Comparison of ENCODE assay signal across 8 cellular contexts in the genomic region with DNA sequence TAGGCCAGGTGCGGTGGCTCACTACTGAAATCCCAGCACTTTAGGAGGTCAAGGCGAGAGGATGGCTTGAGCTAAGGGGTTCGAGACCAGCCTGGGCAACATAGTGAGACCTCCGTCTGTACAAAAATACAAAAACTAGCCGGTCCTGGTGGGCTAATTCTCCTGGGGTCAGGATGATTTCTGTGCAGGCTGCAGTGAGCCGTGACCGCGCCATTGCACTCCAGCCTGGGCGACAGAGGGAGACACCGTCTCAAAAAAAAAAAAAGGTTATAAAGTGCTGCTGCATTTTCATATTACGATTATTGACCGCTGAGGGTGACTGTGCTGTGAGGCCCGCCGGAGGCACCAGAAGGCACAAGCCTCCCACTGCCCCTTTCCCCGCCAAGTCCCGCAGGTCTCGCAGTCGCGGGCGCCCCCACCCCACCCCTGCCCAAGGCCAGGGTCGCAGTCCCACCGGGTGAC. TPM values are rescaled to one million over a fixed set of nuclear protein-coding genes. Genes with fewer than 3 reads are reported as not detected.
DNase-seq lines count a peak whose midpoint lies in the region; ATAC-seq and TF ChIP-seq lines count a peak whose summit lies in the region.

No MANE protein-coding gene starts in this region.

- no peaks in the 10 kb centered on the region for H3K36me3 ChIP-seq in liver (ENCODE audit: control insufficient read depth in 4 of 4, insufficient read depth in 3 of 4, low read depth in 1 of 4, low read length in 3 of 4)
- H3K36me3 ChIP-seq in upper lobe of right lung: peaks cover 4% of the 10 kb centered on the region

- 22% methylated on average over 22 of the region's 22 CpGs for WGBS in liver

- TF ChIP-seq CTCF in liver (IDR thresholded peaks at IDR 0.05; ENCODE audit: low read depth, low read length, missing input control) (no peak), upper lobe of right lung (IDR thresholded peaks at IDR 0.05) (peak; percentile 28)

- H3K27me3 ChIP-seq in liver (ENCODE audit: control insufficient read depth in 4 of 4, insufficient read depth in 4 of 4, low read length in 3 of 4): no peaks in the 10 kb centered on the region
- H3K27me3 ChIP-seq in upper lobe of right lung: no peaks in the 10 kb centered on the region

- ATAC-seq in upper lobe of right lung (no peak), GM18909 (IDR thresholded peaks at IDR 0.05; ENCODE audit: poor library complexity, unreplicated experiment) (no peak)

- H3K9me3 ChIP-seq in liver (ENCODE audit: control insufficient read depth in 4 of 4, low read length in 3 of 4): no peaks in the 10 kb centered on the region
- H3K9me3 ChIP-seq in upper lobe of right lung: no peaks in the 10 kb centered on the region

- H3K4me1 Mint-ChIP-seq in activated naive CD4-positive, alpha-beta T cell treated with anti-CD3 and anti-CD28 coated beads for 36 hours (ENCODE audit: low read depth): peaks cover 69% of the 10 kb centered on the region
- peaks cover 68% of the 10 kb centered on the region for H3K4me1 Mint-ChIP-seq in activated naive CD8-positive, alpha-beta T cell treated with anti-CD3 and anti-CD28 coated beads for 36 hours

- no peaks in the 10 kb centered on the region for H3K9me3 Mint-ChIP-seq in activated naive CD4-positive, alpha-beta T cell treated with anti-CD3 and anti-CD28 coated beads for 36 hours
- no peaks in the 10 kb centered on the region for H3K9me3 Mint-ChIP-seq in activated naive CD8-positive, alpha-beta T cell treated with anti-CD3 and anti-CD28 coated beads for 36 hours

- no peak for DNase-seq in activated naive CD4-positive, alpha-beta T cell treated with anti-CD3 and anti-CD28 coated beads for 36 hours
- DNase-seq in activated naive CD4-positive, alpha-beta T cell treated with Interleukin-2 at 50 U/mL for 16 hours: no peak
- DNase-seq in activated naive CD8-positive, alpha-beta T cell treated with anti-CD3 and anti-CD28 coated beads for 36 hours: no peak
- no peak for DNase-seq in upper lobe of right lung
- no peak for DNase-seq in DMS 273 treated with DMSO at 0.1 percent for 48 hours (lab: John Stamatoyannopoulos, UW)
- DNase-seq in HEK293T (ENCODE audit: extremely low spot score): no peak

- POLR2A ChIA-PET in HEK293T (lab: Yijun Ruan, JAX): interaction anchor here (0.9 to 2.5 kb wide), 4 partner anchors 12 to 59 kb away, joined by 4 to 17 read pairs (median 5); partner anchors contain the start of genes C19orf12 and POP4

- H3K27ac ChIP-seq in liver (ENCODE audit: low read depth in 1 of 2, low read length in 2 of 2) (peak overlapping the region; percentile 71 to 76), upper lobe of right lung (peak overlapping the region; percentile 74)

- H3K27me3 Mint-ChIP-seq in activated naive CD4-positive, alpha-beta T cell treated with anti-CD3 and anti-CD28 coated beads for 36 hours (ENCODE audit: low read depth): no peaks in the 10 kb centered on the region
- H3K27me3 Mint-ChIP-seq in activated naive CD8-positive, alpha-beta T cell treated with anti-CD3 and anti-CD28 coated beads for 36 hours: no peaks in the 10 kb centered on the region

- H3K4me3 Mint-ChIP-seq in activated naive CD4-positive, alpha-beta T cell treated with anti-CD3 and anti-CD28 coated beads for 36 hours: peak overlapping the region; percentile 70
- H3K4me3 Mint-ChIP-seq in activated naive CD8-positive, alpha-beta T cell treated with anti-CD3 and anti-CD28 coated beads for 36 hours: peak overlapping the region; percentile 69

- peak; percentile 8 to 41 for TF ChIP-seq RAD21 in liver (IDR thresholded peaks at IDR 0.05)

- intact Hi-C loops in activated naive CD4-positive, alpha-beta T cell treated with anti-CD3 and anti-CD28 coated beads for 36 hours (cut with micrococcal nuclease): loop anchor here (1.0 to 10.0 kb wide), 8 partner anchors 9 to 1870 kb away; partner anchors contain the start of genes POP4 and UQCRFS1
- intact Hi-C loops in upper lobe of right lung (cut with DNase I): no loop called here

- peak overlapping the region; percentile 41 for H3K27ac Mint-ChIP-seq in activated naive CD4-positive, alpha-beta T cell treated with anti-CD3 and anti-CD28 coated beads for 36 hours
- H3K27ac Mint-ChIP-seq in activated naive CD8-positive, alpha-beta T cell treated with anti-CD3 and anti-CD28 coated beads for 36 hours: peak overlapping the region; percentile 67

- H3K4me1 ChIP-seq in liver (ENCODE audit: control insufficient read depth in 4 of 4, insufficient read depth in 4 of 4, low read length in 3 of 4) (peaks cover 21 to 52% (median 27%) of the 10 kb centered on the region in 4 donors), upper lobe of right lung (peaks cover 42% of the 10 kb centered on the region)

- CTCF ChIA-PET in activated naive CD4-positive, alpha-beta T cell treated with anti-CD3 and anti-CD28 coated beads for 36 hours (lab: Charles Lee): interaction anchor here (0.6 to 10.1 kb wide), 9 partner anchors 9 to 56 kb away, joined by 4 to 102 read pairs (median 4); partner anchors contain the start of genes C19orf12 and POP4
- CTCF ChIA-PET in HEK293T (lab: Yijun Ruan, JAX): no interaction called here

- H3K36me3 Mint-ChIP-seq in activated naive CD4-positive, alpha-beta T cell treated with anti-CD3 and anti-CD28 coated beads for 36 hours (ENCODE audit: low read depth): peaks cover 19% of the 10 kb centered on the region
- H3K36me3 Mint-ChIP-seq in activated naive CD8-positive, alpha-beta T cell treated with anti-CD3 and anti-CD28 coated beads for 36 hours: peaks cover 18% of the 10 kb centered on the region

- H3K9ac ChIP-seq in liver (ENCODE audit: low read depth in 1 of 2, low read length in 2 of 2): no peak overlapping the region

- H3K4me3 ChIP-seq in liver (ENCODE audit: low read depth in 1 of 3, low read length in 3 of 3): peak overlapping the region in 2 of 3 donors; percentile 65 to 86
- peak overlapping the region; percentile 91 for H3K4me3 ChIP-seq in upper lobe of right lung

TF ChIP-seq in liver, 16 proteins besides CTCF, POLR2A, EP300 and RAD21 (continues in another document):
- no peak for TF ChIP-seq JUND (IDR thresholded peaks at IDR 0.05)
- TF ChIP-seq, protein P1, sequence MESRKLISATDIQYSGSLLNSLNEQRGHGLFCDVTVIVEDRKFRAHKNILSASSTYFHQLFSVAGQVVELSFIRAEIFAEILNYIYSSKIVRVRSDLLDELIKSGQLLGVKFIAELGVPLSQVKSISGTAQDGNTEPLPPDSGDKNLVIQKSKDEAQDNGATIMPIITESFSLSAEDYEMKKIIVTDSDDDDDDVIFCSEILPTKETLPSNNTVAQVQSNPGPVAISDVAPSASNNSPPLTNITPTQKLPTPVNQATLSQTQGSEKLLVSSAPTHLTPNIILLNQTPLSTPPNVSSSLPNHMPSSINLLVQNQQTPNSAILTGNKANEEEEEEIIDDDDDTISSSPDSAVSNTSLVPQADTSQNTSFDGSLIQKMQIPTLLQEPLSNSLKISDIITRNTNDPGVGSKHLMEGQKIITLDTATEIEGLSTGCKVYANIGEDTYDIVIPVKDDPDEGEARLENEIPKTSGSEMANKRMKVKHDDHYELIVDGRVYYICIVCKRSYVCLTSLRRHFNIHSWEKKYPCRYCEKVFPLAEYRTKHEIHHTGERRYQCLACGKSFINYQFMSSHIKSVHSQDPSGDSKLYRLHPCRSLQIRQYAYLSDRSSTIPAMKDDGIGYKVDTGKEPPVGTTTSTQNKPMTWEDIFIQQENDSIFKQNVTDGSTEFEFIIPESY (IDR thresholded peaks at IDR 0.05): no peak

TF ChIP-seq in HEK293T, 16 proteins besides CTCF, POLR2A, EP300 and RAD21:
- TF ChIP-seq FOXK2 (IDR thresholded peaks at IDR 0.05): no peak
- no peak for TF ChIP-seq BHLHE40 (IDR thresholded peaks at IDR 0.05; ENCODE audit: borderline replicate concordance)
- TF ChIP-seq L3MBTL2 (conservative IDR thresholded peaks at IDR 0.05): no peak
- TF ChIP-seq FOXM1 (IDR thresholded peaks at IDR 0.05; ENCODE audit: borderline replicate concordance): no peak
- no peak for TF ChIP-seq SP1 (IDR thresholded peaks at IDR 0.05)
- no peak for TF ChIP-seq FOXA1 (IDR thresholded peaks at IDR 0.05)
- no peak for TF ChIP-seq ARNT (IDR thresholded peaks at IDR 0.05)
- TF ChIP-seq NFRKB (IDR thresholded peaks at IDR 0.05): no peak
- no peak for TF ChIP-seq LEF1 (IDR thresholded peaks at IDR 0.05; ENCODE audit: borderline replicate concordance)
- no peak for TF ChIP-seq CTBP1 (IDR thresholded peaks at IDR 0.05; ENCODE audit: borderline replicate concordance)

RNA-seq across cellular contexts. Expression of gene PLEKHF1, which starts 0.5 kb away (rescaled TPM):
- 10 to 100 TPM; 20.7 to 21.0 TPM for total RNA-seq in activated naive CD4-positive, alpha-beta T cell treated with anti-CD3 and anti-CD28 coated beads for 36 hours
- total RNA-seq in activated naive CD8-positive, alpha-beta T cell treated with anti-CD3 and anti-CD28 coated beads for 36 hours: 10 to 100 TPM; 21.7 to 22.2 TPM
- total RNA-seq in liver (10 to 100 TPM in 1 of 2 donors, 1 to 10 TPM in 1; 2.9 to 15.1 TPM), upper lobe of right lung (17.3 TPM)
- 10 to 100 TPM in 1 of 2 donors, 1 to 10 TPM in 1; 5.0 to 12.8 TPM for polyA plus RNA-seq in liver

RNA-seq across cellular contexts. Expression of gene C19orf12, which starts 50.3 kb away (rescaled TPM):
- 10 to 100 TPM; 21.6 to 24.3 TPM for total RNA-seq in activated naive CD4-positive, alpha-beta T cell treated with anti-CD3 and anti-CD28 coated beads for 36 hours
- 10 to 100 TPM; 30.9 to 32.3 TPM for total RNA-seq in activated naive CD8-positive, alpha-beta T cell treated with anti-CD3 and anti-CD28 coated beads for 36 hours
- total RNA-seq in liver (10 to 100 TPM; 21.2 to 82.8 TPM), upper lobe of right lung (22.1 TPM)
- 10 to 100 TPM; 37.6 to 42.6 TPM for polyA plus RNA-seq in liver

RNA-seq across cellular contexts. Expression of gene POP4, which starts 58.7 kb away (rescaled TPM):
- 10 to 100 TPM; 79.5 to 83.3 TPM for total RNA-seq in activated naive CD4-positive, alpha-beta T cell treated with anti-CD3 and anti-CD28 coated beads for 36 hours
- total RNA-seq in activated naive CD8-positive, alpha-beta T cell treated with anti-CD3 and anti-CD28 coated beads for 36 hours: 100 to 1,000 TPM; 134 to 137 TPM
- total RNA-seq in liver: 10 to 100 TPM; 33.7 to 35.2 TPM
- polyA plus RNA-seq in liver: 10 to 100 TPM; 42.5 to 61.6 TPM
- total RNA-seq in upper lobe of right lung: 58.8 TPM
